9 cellular contexts compared by ENCODE assay signal in genomic region chr18:13612111-13612997, GRCh38.
DNase-seq lines count a peak whose midpoint lies in the region; ATAC-seq, FAIRE-seq and TF ChIP-seq lines count a peak whose summit lies in the region.
"Had no signal": no experiment of that assay in that cellular context is flagged by ENCODE, and none has a peak within 500 bp of the region (broad histone marks: within the 10 kb centered on the region; RNA-seq: fewer than 3 reads in every experiment).

No MANE protein-coding gene starts in this region.

- peaks cover 4% of the 10 kb centered on the region for H3K36me3 Mint-ChIP-seq in activated naive CD4-positive, alpha-beta T cell treated with anti-CD3 and anti-CD28 coated beads for 36 hours (ENCODE audit: low read depth)

- no TSS peak for BruUV-seq in Panc1 (replicated peaks; lab: Mats Ljungman, UMichigan)

- no peaks in the 10 kb centered on the region for H3K79me2 ChIP-seq in keratinocyte (ENCODE audit: control insufficient read depth, insufficient read depth, low read length)

- DNase-seq in Panc1 (ENCODE audit: low read depth, low spot score) = no peak
- peak; percentile 81 for DNase-seq in activated naive CD4-positive, alpha-beta T cell treated with anti-CD3 and anti-CD28 coated beads for 36 hours
- DNase-seq in keratinocyte (ENCODE audit: low read depth, low spot score) = no peak
- peak; percentile 39 to 75 (median 45) for DNase-seq in stimulated activated CD4-positive, alpha-beta T cell treated with anti-CD3 and anti-CD28 coated beads, TNF-alpha, amount 100 ng/mL, for 24 hours (ENCODE audit: low read depth in 3 of 3)
- DNase-seq in HEK293T (ENCODE audit: extremely low spot score) = no peak
- no peak for DNase-seq in NCI-H128 (lab: John Stamatoyannopoulos, UW; ENCODE audit: unreplicated experiment)

- peak overlapping the region; percentile 9 to 20; a peak in 3 of 4 replicates for H3K4me3 ChIP-seq in Panc1 (ENCODE audit: low read depth in 2 of 2, low read length in 2 of 2)
- H3K4me3 ChIP-seq in keratinocyte (ENCODE audit: control insufficient read depth in 2 of 3, extremely low read depth in 1 of 3, insufficient read depth in 2 of 3, low read depth in 1 of 3, low read length in 3 of 3) = no peak overlapping the region

- in situ Hi-C loops in Panc1 (cut with HindIII; ENCODE audit: low pct_unique_long_range_greater_than_20kb, low sequenced_read_pairs) = no loop called here

- no peaks in the 10 kb centered on the region for H4K20me1 ChIP-seq in keratinocyte (ENCODE audit: control insufficient read depth, extremely low read depth, insufficient read depth, low read length)

- H3K4me2 ChIP-seq in keratinocyte (ENCODE audit: control insufficient read depth, extremely low read depth, insufficient read depth, low read depth, low read length) = peak overlapping the region; percentile 68

- no peaks in the 10 kb centered on the region for H3K9me1 ChIP-seq in keratinocyte (ENCODE audit: control insufficient read depth, extremely low read depth, insufficient read depth, low read length)

- H3K9me3 ChIP-seq in Panc1 (ENCODE audit: control insufficient read depth, insufficient read depth, low read depth, low read length) (no peaks in the 10 kb centered on the region), keratinocyte (ENCODE audit: control insufficient read depth, low read depth, low read length) (no peaks in the 10 kb centered on the region)

- H3K36me3 ChIP-seq in Panc1 (ENCODE audit: control insufficient read depth, insufficient read depth, low read length) (no peaks in the 10 kb centered on the region), keratinocyte (ENCODE audit: control insufficient read depth in 2 of 2, extremely low read depth in 1 of 2, insufficient read depth in 2 of 2, low read length in 2 of 2) (no peaks in the 10 kb centered on the region)

- FAIRE-seq in keratinocyte (lab: Jason Lieb, UNC) = no peak
- FAIRE-seq: bronchial epithelial cell had no signal

- dilution Hi-C loops in keratinocyte (cut with MboI; ENCODE audit: extremely low pct_ligation_motif_present, low sequenced_read_pairs) = no loop called here

- peak overlapping the region; percentile 71 for H3K4me3 Mint-ChIP-seq in activated naive CD4-positive, alpha-beta T cell treated with anti-CD3 and anti-CD28 coated beads for 36 hours

- peak overlapping the region; percentile 38 for H3K27ac Mint-ChIP-seq in activated naive CD4-positive, alpha-beta T cell treated with anti-CD3 and anti-CD28 coated beads for 36 hours

- H3K27ac ChIP-seq in Panc1 (ENCODE audit: low read length) = no peak overlapping the region
- H3K27ac ChIP-seq in keratinocyte (ENCODE audit: control insufficient read depth, insufficient read depth, low read length) = no peak overlapping the region

- ATAC-seq in GM18517 (IDR thresholded peaks at IDR 0.05; ENCODE audit: unreplicated experiment) (peak; percentile 71), HG02870 (IDR thresholded peaks at IDR 0.05; ENCODE audit: unreplicated experiment) (peak; percentile 51), Panc1 (peak; percentile 53; the same call in 1 of the 2 replicates)

- intact Hi-C loops in Panc1 (cut with micrococcal nuclease; ENCODE audit: unreplicated experiment) = no loop called here
- intact Hi-C loops in activated naive CD4-positive, alpha-beta T cell treated with anti-CD3 and anti-CD28 coated beads for 36 hours (cut with micrococcal nuclease) = loop anchor here (1.0 to 10.0 kb wide), 6 partner anchors 26 to 728 kb away; partner anchors contain the start of genes FAM210A, PTPN2 and RNMT

- H3K27me3 ChIP-seq in Panc1 (ENCODE audit: control insufficient read depth, insufficient read depth, low read length) = peaks cover 8% of the 10 kb centered on the region; the same call in 1 of the 2 replicates
- H3K27me3 ChIP-seq in keratinocyte (ENCODE audit: control insufficient read depth, extremely low read depth, insufficient read depth, low read length) = peaks cover 41% of the 10 kb centered on the region

- CTCF ChIA-PET in Panc1 (lab: Charles Lee) (no interaction called here), HEK293T (lab: Yijun Ruan, JAX) (interaction anchor here (1.0 kb wide), 1 partner anchor 82 kb away, joined by 4 read pairs; no protein-coding TSS in a partner anchor)
- CTCF ChIA-PET in activated naive CD4-positive, alpha-beta T cell treated with anti-CD3 and anti-CD28 coated beads for 36 hours (lab: Charles Lee) = interaction anchor here (0.7 to 3.0 kb wide), 12 partner anchors 8 to 396 kb away, joined by 3 to 16 read pairs (median 4); no protein-coding TSS in a partner anchor

- H3K9ac ChIP-seq in keratinocyte (ENCODE audit: control insufficient read depth, extremely low read depth, insufficient read depth, low read length) = no peak overlapping the region

- H3K4me1 ChIP-seq in Panc1 (ENCODE audit: control insufficient read depth, insufficient read depth, low read length) = no peaks in the 10 kb centered on the region
- H3K4me1 ChIP-seq in keratinocyte (ENCODE audit: control insufficient read depth, extremely low read depth, insufficient read depth, low read length) = peaks cover 9% of the 10 kb centered on the region

- peak overlapping the region; percentile 59 for H2AFZ ChIP-seq in keratinocyte (ENCODE audit: control insufficient read depth, low read length)

- POLR2A ChIA-PET in Panc1 (lab: Charles Lee) (interaction anchor here (0.6 kb wide), 1 partner anchor 13 kb away, joined by 13 read pairs; no protein-coding TSS in a partner anchor), HEK293T (lab: Yijun Ruan, JAX) (no interaction called here)

- no peaks in the 10 kb centered on the region for H3K27me3 Mint-ChIP-seq in activated naive CD4-positive, alpha-beta T cell treated with anti-CD3 and anti-CD28 coated beads for 36 hours (ENCODE audit: low read depth)

- TF ChIP-seq CTCF in Panc1 (IDR thresholded peaks at IDR 0.05) = no peak
- no peak for TF ChIP-seq CTCF in keratinocyte (optimal IDR thresholded peaks at IDR 0.05 in 1 of 3, IDR thresholded peaks at IDR 0.05 in 1 of 3, conservative IDR thresholded peaks at IDR 0.05 in 1 of 3; ENCODE audit: extremely low read depth in 1 of 3, insufficient read depth in 2 of 3, low read length in 3 of 3)

- peaks cover 3% of the 10 kb centered on the region for H3K9me3 Mint-ChIP-seq in activated naive CD4-positive, alpha-beta T cell treated with anti-CD3 and anti-CD28 coated beads for 36 hours

- H3K4me1 Mint-ChIP-seq in activated naive CD4-positive, alpha-beta T cell treated with anti-CD3 and anti-CD28 coated beads for 36 hours (ENCODE audit: low read depth) = peaks cover 80% of the 10 kb centered on the region

TF ChIP-seq in HEK293T, 16 proteins besides CTCF, POLR2A, EP300 and RAD21:
- TF ChIP-seq, protein P1, sequence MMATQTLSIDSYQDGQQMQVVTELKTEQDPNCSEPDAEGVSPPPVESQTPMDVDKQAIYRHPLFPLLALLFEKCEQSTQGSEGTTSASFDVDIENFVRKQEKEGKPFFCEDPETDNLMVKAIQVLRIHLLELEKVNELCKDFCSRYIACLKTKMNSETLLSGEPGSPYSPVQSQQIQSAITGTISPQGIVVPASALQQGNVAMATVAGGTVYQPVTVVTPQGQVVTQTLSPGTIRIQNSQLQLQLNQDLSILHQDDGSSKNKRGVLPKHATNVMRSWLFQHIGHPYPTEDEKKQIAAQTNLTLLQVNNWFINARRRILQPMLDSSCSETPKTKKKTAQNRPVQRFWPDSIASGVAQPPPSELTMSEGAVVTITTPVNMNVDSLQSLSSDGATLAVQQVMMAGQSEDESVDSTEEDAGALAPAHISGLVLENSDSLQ (IDR thresholded peaks at IDR 0.05) = no peak
- TF ChIP-seq TARDBP (IDR thresholded peaks at IDR 0.05) (no peak), ELF4 (IDR thresholded peaks at IDR 0.05) (no peak), L3MBTL2 (conservative IDR thresholded peaks at IDR 0.05) (no peak), FOXA1 (IDR thresholded peaks at IDR 0.05) (no peak), ZNF384 (IDR thresholded peaks at IDR 0.05) (no peak), SUZ12 (IDR thresholded peaks at IDR 0.05) (no peak), BHLHE40 (IDR thresholded peaks at IDR 0.05; ENCODE audit: borderline replicate concordance) (no peak), LEF1 (IDR thresholded peaks at IDR 0.05; ENCODE audit: borderline replicate concordance) (no peak), ARNT (IDR thresholded peaks at IDR 0.05) (no peak), HDGF (IDR thresholded peaks at IDR 0.05; ENCODE audit: borderline replicate concordance) (no peak), FOXK2 (IDR thresholded peaks at IDR 0.05) (no peak), SP1 (IDR thresholded peaks at IDR 0.05) (no peak), NFRKB (IDR thresholded peaks at IDR 0.05) (no peak)
TF ChIP-seq in HEK293T: peak in this region for 0.

Comparison
In these comparisons a context has a peak if more than half of its experiments do, and no peak if none do; other contexts are left out.
1. DNase-seq: peak in activated naive CD4-positive, alpha-beta T cell treated with anti-CD3 and anti-CD28 coated beads for 36 hours (single experiment) and stimulated activated CD4-positive, alpha-beta T cell treated with anti-CD3 and anti-CD28 coated beads, TNF-alpha, amount 100 ng/mL, for 24 hours (3 of 3); none in Panc1 (single experiment), keratinocyte (single experiment), HEK293T (single experiment) and NCI-H128 (single experiment).
2. H3K4me3 ChIP-seq: peak in Panc1 (2 of 2); none in keratinocyte (0 of 3).
3. Peak in every context shown above with its lines, with median percentiles within 50 percentile points of each other: ATAC-seq.